ENCODE assay signal across 15 cellular contexts in the genomic region with DNA sequence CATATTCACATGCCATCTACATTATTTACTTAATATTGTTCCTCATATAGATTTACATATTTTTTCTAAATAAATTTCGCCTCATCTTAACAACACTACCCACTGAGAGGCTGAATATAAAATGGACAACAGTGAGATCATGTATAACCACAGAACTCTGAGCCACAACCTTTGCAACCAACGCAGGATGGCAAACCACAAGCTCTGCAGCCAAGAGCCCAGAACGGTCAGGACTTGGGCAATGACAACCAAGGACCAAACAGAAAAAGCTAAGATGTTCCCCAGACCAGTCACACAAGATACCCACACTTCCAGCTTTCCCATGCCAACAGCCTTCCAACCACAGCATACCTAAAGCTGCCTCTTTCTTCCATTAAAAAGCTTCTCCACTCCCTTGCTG.
A peak's percentile ranks its signal among the peaks of the same experiment; 100 is the strongest.
DNase-seq lines count a peak whose midpoint lies in the region; ATAC-seq and TF ChIP-seq lines count a peak whose summit lies in the region.
"Had no signal": no experiment of that assay in that cellular context is flagged by ENCODE, and none has a peak within 500 bp of the region (broad histone marks: within the 10 kb centered on the region; RNA-seq: fewer than 3 reads in every experiment).

No MANE protein-coding gene starts in this region.

- H3K4me1 Mint-ChIP-seq in stimulated activated effector memory CD8-positive, alpha-beta T cell treated with anti-CD3 and anti-CD28 coated beads, Interleukin-12 subunit alpha, Interleukin-12 subunit beta, amount 100 ng/mL, for 72 hours: peaks cover 37% of the 10 kb centered on the region

- no peak overlapping the region for H2AFZ ChIP-seq in hepatocyte

- no peak overlapping the region for H3K27ac Mint-ChIP-seq in stimulated activated effector memory CD8-positive, alpha-beta T cell treated with anti-CD3 and anti-CD28 coated beads, Interleukin-12 subunit alpha, Interleukin-12 subunit beta, amount 100 ng/mL, for 72 hours
- H3K27ac Mint-ChIP-seq: activated naive CD4-positive, alpha-beta T cell treated with anti-CD3 and anti-CD28 coated beads, Interleukin-2, amount 50 U/mL, for 24 hours had no signal

- no peaks in the 10 kb centered on the region for H3K27me3 ChIP-seq in hepatocyte
- no peaks in the 10 kb centered on the region for H3K27me3 ChIP-seq in tibial nerve
- H3K27me3 ChIP-seq: gastroesophageal sphincter had no signal

- H3K27ac ChIP-seq in hepatocyte (peak overlapping the region; percentile 35), tibial nerve (peak overlapping the region in 2 of 4 donors; percentile 83 to 89)
- H3K27ac ChIP-seq: 22Rv1, gastroesophageal sphincter had no signal

- H3K9me2 ChIP-seq in hepatocyte (replicated peaks; ENCODE audit: insufficient read depth): no peaks in the 10 kb centered on the region

- no peaks in the 10 kb centered on the region for H3K79me2 ChIP-seq in hepatocyte

- H3K9me3 ChIP-seq in hepatocyte (ENCODE audit: low read depth) (no peaks in the 10 kb centered on the region), tibial nerve (no peaks in the 10 kb centered on the region)
- H3K9me3 ChIP-seq: gastroesophageal sphincter had no signal

- H3K36me3 Mint-ChIP-seq in stimulated activated effector memory CD8-positive, alpha-beta T cell treated with anti-CD3 and anti-CD28 coated beads, Interleukin-12 subunit alpha, Interleukin-12 subunit beta, amount 100 ng/mL, for 72 hours: no peaks in the 10 kb centered on the region

- H3K4me1 ChIP-seq in hepatocyte (ENCODE audit: insufficient read depth) (no peaks in the 10 kb centered on the region), tibial nerve (peaks cover 0 to 36% (median 9%) of the 10 kb centered on the region in 4 donors)

- H3K36me3 ChIP-seq in hepatocyte (replicated peaks; ENCODE audit: insufficient read depth, low read depth) (no peaks in the 10 kb centered on the region), tibial nerve (peaks cover 0 to 7% (median 0%) of the 10 kb centered on the region in 3 donors)
- H3K36me3 ChIP-seq: gastroesophageal sphincter had no signal

- H3K4me3 ChIP-seq in hepatocyte: no peak overlapping the region
- H3K4me3 ChIP-seq in tibial nerve: no peak overlapping the region
- H3K4me3 ChIP-seq: gastroesophageal sphincter had no signal

- no peak for TF ChIP-seq CTCF in hepatocyte (IDR thresholded peaks at IDR 0.05; ENCODE audit: poor library complexity)
- no peak for TF ChIP-seq CTCF in tibial nerve (IDR thresholded peaks at IDR 0.05)

- no peak for TF ChIP-seq EP300 in tibial nerve (IDR thresholded peaks at IDR 0.05)

- TF ChIP-seq POLR2A in tibial nerve (IDR thresholded peaks at IDR 0.05): no peak

- DNase-seq in NCI-H2107 treated with DMSO at 0.1 percent for 48 hours (lab: John Stamatoyannopoulos, UW; ENCODE audit: unreplicated experiment) (peak; percentile 85), NCI-H2107 (lab: John Stamatoyannopoulos, UW) (no peak), SIG-M5 (lab: John Stamatoyannopoulos, UW) (peak; percentile 33), hepatocyte (ENCODE audit: low spot score) (no peak), activated T-cell treated with anti-CD3 and anti-CD28 coated beads for 4 hours (no peak), mesenteric fat pad (ENCODE audit: low spot score) (no peak), tibial nerve (ENCODE audit: low spot score in 2 of 2) (no peak)
- DNase-seq in stimulated activated effector memory CD8-positive, alpha-beta T cell treated with anti-CD3 and anti-CD28 coated beads, Interleukin-12 subunit alpha, Interleukin-12 subunit beta, amount 100 ng/mL, for 72 hours (ENCODE audit: low spot score in 2 of 2): no peak
- DNase-seq: CD8-positive, alpha-beta memory T cell; central memory CD4-positive, alpha-beta T cell had no signal

- H4K20me1 ChIP-seq in hepatocyte (ENCODE audit: insufficient read depth, poor library complexity, severe bottlenecking): no peaks in the 10 kb centered on the region

- ATAC-seq in stimulated activated effector memory CD8-positive, alpha-beta T cell treated with anti-CD3 and anti-CD28 coated beads, Interleukin-12 subunit alpha, Interleukin-12 subunit beta, amount 100 ng/mL, for 72 hours: peak; percentile 43
- ATAC-seq: activated CD4-positive, CD25-positive, alpha-beta regulatory T cell treated with anti-CD3 and anti-CD28 coated beads, Interleukin-2, amount 50 U/mL, for 24 hours; T-cell had no signal

- no peak overlapping the region for H3K4me2 ChIP-seq in hepatocyte

- whole genome bisulfite sequencing in hepatocyte (ENCODE audit: low lambda C conversion rate, missing lambda C conversion rate): 88% methylated on average over 3 of the region's 3 CpGs
- 52 to 62% methylated on average over 3 of the region's 3 CpGs for WGBS in tibial nerve, 2 donors

- no peaks in the 10 kb centered on the region for H3K9me3 Mint-ChIP-seq in stimulated activated effector memory CD8-positive, alpha-beta T cell treated with anti-CD3 and anti-CD28 coated beads, Interleukin-12 subunit alpha, Interleukin-12 subunit beta, amount 100 ng/mL, for 72 hours
- H3K9me3 Mint-ChIP-seq: activated naive CD4-positive, alpha-beta T cell treated with anti-CD3 and anti-CD28 coated beads, Interleukin-2, amount 50 U/mL, for 24 hours; CD8-positive, alpha-beta memory T cell; T-cell had no signal

- H3K4me3 Mint-ChIP-seq in stimulated activated effector memory CD8-positive, alpha-beta T cell treated with anti-CD3 and anti-CD28 coated beads, Interleukin-12 subunit alpha, Interleukin-12 subunit beta, amount 100 ng/mL, for 72 hours: no peak overlapping the region
- H3K4me3 Mint-ChIP-seq: activated naive CD4-positive, alpha-beta T cell treated with anti-CD3 and anti-CD28 coated beads, Interleukin-2, amount 50 U/mL, for 24 hours; CD8-positive, alpha-beta memory T cell; T-cell had no signal

Comparison
In these comparisons a context has a peak if more than half of its experiments do, and no peak if none do; other contexts are left out.
1. DNase-seq: peak in NCI-H2107 treated with DMSO at 0.1 percent for 48 hours (single experiment) and SIG-M5 (single experiment); none in NCI-H2107 (single experiment), hepatocyte (single experiment), stimulated activated effector memory CD8-positive, alpha-beta T cell treated with anti-CD3 and anti-CD28 coated beads, Interleukin-12 subunit alpha, Interleukin-12 subunit beta, amount 100 ng/mL, for 72 hours (0 of 2), activated T-cell treated with anti-CD3 and anti-CD28 coated beads for 4 hours (single experiment), mesenteric fat pad (single experiment) and tibial nerve (0 of 2).